ENCODE assay signal across 11 cellular contexts in the genomic region with DNA sequence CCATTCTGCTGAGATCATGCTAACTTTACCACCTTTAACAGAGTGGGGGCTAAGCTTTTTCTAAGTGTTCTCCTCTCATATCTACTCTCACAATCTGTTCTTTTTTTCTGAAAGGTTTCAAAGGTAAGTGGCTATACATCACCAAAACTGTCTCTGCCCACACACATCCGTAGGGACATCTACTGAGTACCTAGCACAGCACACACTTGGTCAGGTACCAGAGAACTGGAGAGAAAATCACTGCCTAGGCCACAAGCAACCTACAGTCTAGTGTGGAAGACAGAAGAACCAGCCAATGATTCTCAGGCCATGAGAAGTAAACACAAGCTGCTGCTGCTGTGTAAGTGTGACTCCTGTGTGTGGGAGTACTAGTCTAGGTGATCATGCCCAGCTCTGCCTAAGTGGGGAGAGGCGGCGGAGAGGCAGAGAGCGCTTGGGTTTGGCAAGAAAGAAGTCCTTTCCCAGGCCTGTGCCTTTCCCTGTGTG.
DNase-seq lines count a peak whose midpoint lies in the region; ATAC-seq and TF ChIP-seq lines count a peak whose summit lies in the region.
"Had no signal": no experiment of that assay in that cellular context is flagged by ENCODE, and none has a peak within 500 bp of the region (broad histone marks: within the 10 kb centered on the region; RNA-seq: fewer than 3 reads in every experiment).

No MANE protein-coding gene starts in this region.

- TF ChIP-seq CTCF in CD14-positive monocyte (IDR thresholded peaks at IDR 0.05) = no peak
- TF ChIP-seq CTCF in coronary artery (IDR thresholded peaks at IDR 0.05) = no peak

- H3K27ac Mint-ChIP-seq in CD14-positive monocyte = peak overlapping the region in 5 of 7 donors; percentile 12 to 71 (median 30)
- H3K27ac Mint-ChIP-seq in activated CD8-positive, alpha-beta memory T cell treated with anti-CD3 and anti-CD28 coated beads, Interleukin-2, amount 10 ng/mL, durations not matched to agents 7 days and 5 days = no peak overlapping the region
- H3K27ac Mint-ChIP-seq: activated naive CD8-positive, alpha-beta T cell treated with anti-CD3 and anti-CD28 coated beads, Interleukin-2, amount 10 ng/mL, durations not matched to agents 7 days and 5 days; HFFc6 had no signal

- DNase-seq in CD14-positive monocyte (ENCODE audit: low spot score) (no peak), amniotic epithelial cell (ENCODE audit: low read depth) (peak; percentile 66), HT-29 (ENCODE audit: low spot score) (no peak), coronary artery (ENCODE audit: low spot score) (no peak), DMS79 (lab: John Stamatoyannopoulos, UW) (no peak)
- no peak for DNase-seq in activated CD8-positive, alpha-beta memory T cell treated with anti-CD3 and anti-CD28 coated beads, Interleukin-2, amount 10 ng/mL, durations not matched to agents 7 days and 5 days
- DNase-seq: activated naive CD8-positive, alpha-beta T cell treated with anti-CD3 and anti-CD28 coated beads, Interleukin-2, amount 10 ng/mL, durations not matched to agents 7 days and 5 days; HFFc6; sigmoid colon had no signal

- peaks cover 58% of the 10 kb centered on the region for H3K4me1 Mint-ChIP-seq in CD14-positive monocyte
- peaks cover 11% of the 10 kb centered on the region for H3K4me1 Mint-ChIP-seq in activated CD8-positive, alpha-beta memory T cell treated with anti-CD3 and anti-CD28 coated beads, Interleukin-2, amount 10 ng/mL, durations not matched to agents 7 days and 5 days

- H3K9me3 Mint-ChIP-seq in CD14-positive monocyte = no peaks in the 10 kb centered on the region
- H3K9me3 Mint-ChIP-seq in activated CD8-positive, alpha-beta memory T cell treated with anti-CD3 and anti-CD28 coated beads, Interleukin-2, amount 10 ng/mL, durations not matched to agents 7 days and 5 days (ENCODE audit: low read depth) = no peaks in the 10 kb centered on the region
- H3K9me3 Mint-ChIP-seq: activated naive CD8-positive, alpha-beta T cell treated with anti-CD3 and anti-CD28 coated beads, Interleukin-2, amount 10 ng/mL, durations not matched to agents 7 days and 5 days; HFFc6 had no signal

- peaks cover 14 to 23% of the 10 kb centered on the region in 2 donors for H3K36me3 Mint-ChIP-seq in CD14-positive monocyte
- peaks cover 5% of the 10 kb centered on the region for H3K36me3 Mint-ChIP-seq in activated CD8-positive, alpha-beta memory T cell treated with anti-CD3 and anti-CD28 coated beads, Interleukin-2, amount 10 ng/mL, durations not matched to agents 7 days and 5 days

- peaks cover 0 to 1% (median 0%) of the 10 kb centered on the region in 3 donors for H3K27me3 Mint-ChIP-seq in CD14-positive monocyte (ENCODE audit: low read depth in 3 of 3)
- no peaks in the 10 kb centered on the region for H3K27me3 Mint-ChIP-seq in activated CD8-positive, alpha-beta memory T cell treated with anti-CD3 and anti-CD28 coated beads, Interleukin-2, amount 10 ng/mL, durations not matched to agents 7 days and 5 days
- H3K27me3 Mint-ChIP-seq: activated naive CD8-positive, alpha-beta T cell treated with anti-CD3 and anti-CD28 coated beads, Interleukin-2, amount 10 ng/mL, durations not matched to agents 7 days and 5 days had no signal

- intact Hi-C loops in CD14-positive monocyte (cut with micrococcal nuclease) = loop anchor here (10.0 kb wide), 1 partner anchor 98 kb away; no protein-coding TSS in a partner anchor

- H3K4me3 ChIP-seq in coronary artery = no peak overlapping the region
- H3K4me3 ChIP-seq: sigmoid colon had no signal

- H3K27ac ChIP-seq in coronary artery = no peak overlapping the region

- H3K4me3 Mint-ChIP-seq in CD14-positive monocyte = no peak overlapping the region
- no peak overlapping the region for H3K4me3 Mint-ChIP-seq in activated CD8-positive, alpha-beta memory T cell treated with anti-CD3 and anti-CD28 coated beads, Interleukin-2, amount 10 ng/mL, durations not matched to agents 7 days and 5 days
- H3K4me3 Mint-ChIP-seq: activated naive CD8-positive, alpha-beta T cell treated with anti-CD3 and anti-CD28 coated beads, Interleukin-2, amount 10 ng/mL, durations not matched to agents 7 days and 5 days; HFFc6 had no signal

- CTCF ChIA-PET in activated CD8-positive, alpha-beta memory T cell treated with anti-CD3 and anti-CD28 coated beads, Interleukin-2, amount 10 ng/mL, durations not matched to agents 7 days and 5 days (lab: Charles Lee) = interaction anchor here (1.3 kb wide), 1 partner anchor 82 kb away, joined by 5 read pairs; no protein-coding TSS in a partner anchor

- peak; percentile 67 for ATAC-seq in GM19395 (IDR thresholded peaks at IDR 0.05; ENCODE audit: unreplicated experiment)
- ATAC-seq in HG03045 (IDR thresholded peaks at IDR 0.05; ENCODE audit: unreplicated experiment) = peak; percentile 27
- ATAC-seq in activated CD8-positive, alpha-beta memory T cell treated with anti-CD3 and anti-CD28 coated beads, Interleukin-2, amount 10 ng/mL, durations not matched to agents 7 days and 5 days = no peak
